1 cellular context compared by ENCODE assay signal in genomic region chr15:29050870-29051269, GRCh38.
TF ChIP-seq lines count a peak whose summit lies in the region.

No MANE protein-coding gene starts in this region.

TF ChIP-seq in K562, 482 proteins besides CTCF, POLR2A, EP300 and RAD21 (continued from another document):
- TF ChIP-seq, protein P1, sequence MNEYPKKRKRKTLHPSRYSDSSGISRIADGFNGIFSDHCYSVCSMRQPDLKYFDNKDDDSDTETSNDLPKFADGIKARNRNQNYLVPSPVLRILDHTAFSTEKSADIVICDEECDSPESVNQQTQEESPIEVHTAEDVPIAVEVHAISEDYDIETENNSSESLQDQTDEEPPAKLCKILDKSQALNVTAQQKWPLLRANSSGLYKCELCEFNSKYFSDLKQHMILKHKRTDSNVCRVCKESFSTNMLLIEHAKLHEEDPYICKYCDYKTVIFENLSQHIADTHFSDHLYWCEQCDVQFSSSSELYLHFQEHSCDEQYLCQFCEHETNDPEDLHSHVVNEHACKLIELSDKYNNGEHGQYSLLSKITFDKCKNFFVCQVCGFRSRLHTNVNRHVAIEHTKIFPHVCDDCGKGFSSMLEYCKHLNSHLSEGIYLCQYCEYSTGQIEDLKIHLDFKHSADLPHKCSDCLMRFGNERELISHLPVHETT (CRISPR knock-in tag; conservative IDR thresholded peaks at IDR 0.05 in 1 of 2, IDR thresholded peaks at IDR 0.05 in 1 of 2), result no peak
- TF ChIP-seq ZNF79 (CRISPR knock-in tag; IDR thresholded peaks at IDR 0.05; ENCODE audit: low read depth) (no peak), RCOR1 (IDR thresholded peaks at IDR 0.05; ENCODE audit: borderline replicate concordance in 1 of 2, low read depth in 2 of 2, low read length in 2 of 2) (peak in 1 of 2 experiments; percentile 16; a peak in 1 of 4 replicates), RB1 (IDR thresholded peaks at IDR 0.05; ENCODE audit: low read depth) (no peak), DLX4 (CRISPR knock-in tag; IDR thresholded peaks at IDR 0.05) (no peak)
